ENCODE assay signal across 17 cellular contexts in genomic region chr6:102679844-102680243, GRCh38.
DNase-seq lines count a peak whose midpoint lies in the region; ATAC-seq and TF ChIP-seq lines count a peak whose summit lies in the region.
"Had no signal": no experiment of that assay in that cellular context is flagged by ENCODE, and none has a peak within 500 bp of the region (broad histone marks: within the 10 kb centered on the region; RNA-seq: fewer than 3 reads in every experiment).

No MANE protein-coding gene starts in this region.

- no peak for TF ChIP-seq CTCF in liver (IDR thresholded peaks at IDR 0.05; ENCODE audit: low read depth, low read length, missing input control)

- no peaks in the 10 kb centered on the region for H3K36me3 Mint-ChIP-seq in activated naive CD8-positive, alpha-beta T cell treated with anti-CD3 and anti-CD28 coated beads for 36 hours
- H3K36me3 Mint-ChIP-seq: CD4-positive, alpha-beta memory T cell; IgD-negative memory B cell had no signal

- no peaks in the 10 kb centered on the region for H3K4me1 Mint-ChIP-seq in activated naive CD8-positive, alpha-beta T cell treated with anti-CD3 and anti-CD28 coated beads for 36 hours
- H3K4me1 Mint-ChIP-seq: CD4-positive, alpha-beta memory T cell; IgD-negative memory B cell had no signal

- no peak overlapping the region for H3K9ac ChIP-seq in liver (ENCODE audit: low read depth in 1 of 2, low read length in 2 of 2)

- no peak overlapping the region for H3K4me3 ChIP-seq in liver (ENCODE audit: low read depth in 1 of 3, low read length in 3 of 3)
- H3K4me3 ChIP-seq: A549, HAP-1 had no signal

- no peaks in the 10 kb centered on the region for H3K36me3 ChIP-seq in liver (ENCODE audit: control insufficient read depth in 4 of 4, insufficient read depth in 3 of 4, low read depth in 1 of 4, low read length in 3 of 4)
- H3K36me3 ChIP-seq: BE2C, HAP-1 had no signal

- no peak for ATAC-seq in HG03108 (IDR thresholded peaks at IDR 0.05; ENCODE audit: unreplicated experiment)
- no peak for ATAC-seq in HG03135 (IDR thresholded peaks at IDR 0.05; ENCODE audit: unreplicated experiment)
- ATAC-seq: A549 had no signal

- TF ChIP-seq RAD21 in liver (IDR thresholded peaks at IDR 0.05), result peak in 1 of 2 donors; percentile 16

- no peaks in the 10 kb centered on the region for H3K9me3 ChIP-seq in liver (ENCODE audit: control insufficient read depth in 4 of 4, low read length in 3 of 4)
- H3K9me3 ChIP-seq: A549, BE2C, HAP-1 had no signal

- no peak overlapping the region for H3K27ac ChIP-seq in liver (ENCODE audit: low read depth in 1 of 2, low read length in 2 of 2)
- H3K27ac ChIP-seq: A549, C4-2B, HL-60 had no signal

- H3K4me1 ChIP-seq in liver (ENCODE audit: control insufficient read depth in 4 of 4, insufficient read depth in 4 of 4, low read length in 3 of 4), result peaks cover 0 to 19% (median 15%) of the 10 kb centered on the region in 4 donors
- H3K4me1 ChIP-seq: A549, HAP-1 had no signal

- H3K4me3 Mint-ChIP-seq in activated naive CD8-positive, alpha-beta T cell treated with anti-CD3 and anti-CD28 coated beads for 36 hours, result no peak overlapping the region
- H3K4me3 Mint-ChIP-seq: CD4-positive, alpha-beta memory T cell; HFFc6; IgD-negative memory B cell had no signal

- DNase-seq in NCI-H226 (peak; percentile 36), amniotic epithelial cell (ENCODE audit: low read depth) (peak; percentile 34)
- DNase-seq in activated naive CD8-positive, alpha-beta T cell treated with anti-CD3 and anti-CD28 coated beads for 36 hours, result no peak
- DNase-seq: BE2C; CD4-positive, alpha-beta memory T cell; DMS153; DMS79 treated with DMSO at 0.1 percent for 48 hours; EL; HFFc6 had no signal

- no peak overlapping the region for H3K27ac Mint-ChIP-seq in activated naive CD8-positive, alpha-beta T cell treated with anti-CD3 and anti-CD28 coated beads for 36 hours
- H3K27ac Mint-ChIP-seq: CD4-positive, alpha-beta memory T cell; HFFc6; IgD-negative memory B cell had no signal

- H3K9me3 Mint-ChIP-seq in activated naive CD8-positive, alpha-beta T cell treated with anti-CD3 and anti-CD28 coated beads for 36 hours, result no peaks in the 10 kb centered on the region
- H3K9me3 Mint-ChIP-seq: HFFc6 had no signal

- no peaks in the 10 kb centered on the region for H3K27me3 Mint-ChIP-seq in activated naive CD8-positive, alpha-beta T cell treated with anti-CD3 and anti-CD28 coated beads for 36 hours
- H3K27me3 Mint-ChIP-seq: CD4-positive, alpha-beta memory T cell; IgD-negative memory B cell had no signal

- H3K27me3 ChIP-seq in liver (ENCODE audit: control insufficient read depth in 4 of 4, insufficient read depth in 4 of 4, low read length in 3 of 4), result no peaks in the 10 kb centered on the region
- H3K27me3 ChIP-seq: BE2C had no signal

- 48% methylated on average over 2 of the region's 2 CpGs for WGBS in liver

TF ChIP-seq in liver, 16 proteins besides CTCF, POLR2A, EP300 and RAD21:
- TF ChIP-seq FOXA2 (IDR thresholded peaks at IDR 0.05) (peak; percentile 66), HNF4G (IDR thresholded peaks at IDR 0.05) (no peak), HNF4A (conservative IDR thresholded peaks at IDR 0.05) (peak; percentile 77 to 82), RXRA (IDR thresholded peaks at IDR 0.05) (peak in 1 of 2 donors; percentile 65), GABPA (IDR thresholded peaks at IDR 0.05 in 1 of 2, conservative IDR thresholded peaks at IDR 0.05 in 1 of 2) (no peak), JUND (IDR thresholded peaks at IDR 0.05) (no peak), YY1 (IDR thresholded peaks at IDR 0.05) (peak; percentile 45)
